Comparison of ENCODE assay signal across 3 cellular contexts in the genomic region with DNA sequence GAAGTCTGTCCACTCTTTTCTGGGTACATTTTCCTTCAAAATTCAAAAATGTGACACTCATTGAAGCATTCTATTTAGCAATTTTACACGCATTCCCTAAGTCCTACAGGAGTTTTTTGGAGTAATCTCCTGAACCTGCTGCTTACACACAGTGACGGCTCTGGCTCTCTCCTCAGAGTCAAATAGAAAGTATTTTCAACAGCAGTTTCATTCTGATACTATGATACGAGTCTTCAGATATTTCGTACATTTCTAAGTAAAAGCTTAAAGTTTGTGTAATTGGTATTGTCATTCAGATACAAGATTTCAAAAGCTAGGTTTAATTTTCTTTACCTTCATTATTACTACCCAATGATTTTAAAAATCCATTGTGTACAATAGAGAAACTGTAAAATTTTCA. TPM values are rescaled to one million over a fixed set of nuclear protein-coding genes. Genes with fewer than 3 reads are reported as not detected.
"Had no signal": no experiment of that assay in that cellular context is flagged by ENCODE, and none has a peak within 500 bp of the region (broad histone marks: within the 10 kb centered on the region; RNA-seq: fewer than 3 reads in every experiment).

No MANE protein-coding gene starts in this region.

- ATAC-seq: GM12878 had no signal

- H3K4me3 ChIP-seq: GM12878 had no signal

- DNase-seq: GDM1, GF-D8 had no signal

RNA-seq across cellular contexts. Expression of a gene that starts 36.4 kb away (rescaled TPM):
- total RNA-seq: GM12878 had no signal
